In the genomic region with DNA sequence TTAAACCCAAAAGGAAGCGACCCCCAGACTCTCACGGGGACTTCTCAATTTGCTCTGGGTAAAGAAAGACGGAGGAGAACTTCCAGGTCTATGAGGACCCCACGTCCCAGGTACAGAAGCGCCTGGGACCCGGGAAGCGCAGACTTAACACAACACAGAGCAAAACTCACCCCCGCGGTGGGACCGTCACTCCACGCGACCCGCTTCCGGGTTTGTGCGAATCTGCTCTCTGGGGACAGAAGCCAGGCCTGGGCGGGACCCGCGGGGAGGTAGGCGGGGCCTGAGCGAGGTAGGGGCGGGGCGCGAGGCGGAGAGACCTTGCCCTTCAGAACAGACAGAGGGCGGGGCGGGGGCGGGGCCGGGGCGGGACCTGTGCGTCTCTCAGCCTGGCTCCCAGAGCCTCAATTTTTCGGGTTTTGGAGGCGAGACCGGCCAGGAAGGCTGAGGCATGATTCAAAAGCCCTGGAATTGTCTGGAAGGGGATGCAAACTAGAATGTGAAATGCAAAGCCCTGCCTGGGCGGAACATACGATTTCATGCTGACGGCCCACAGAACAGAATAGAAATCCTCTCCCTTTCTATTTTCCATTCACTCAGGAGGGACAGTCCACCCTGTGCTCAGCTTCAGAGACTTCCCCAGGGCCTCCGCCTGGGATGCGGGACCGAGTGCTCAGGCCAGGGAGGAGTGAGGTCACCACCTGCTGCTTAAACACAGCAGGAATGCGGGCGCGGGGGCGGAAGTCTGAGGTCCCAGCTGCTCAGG, we compare ENCODE assay signal across 8 cellular contexts. TPM values are rescaled to one million over a fixed set of nuclear protein-coding genes. Genes with fewer than 3 reads are reported as not detected.
DNase-seq lines count a peak whose midpoint lies in the region; ATAC-seq and TF ChIP-seq lines count a peak whose summit lies in the region.

No MANE protein-coding gene starts in this region.

- peak overlapping the region; percentile 59 for H3K4me3 ChIP-seq in colonic mucosa

- ATAC-seq in GM18508 (IDR thresholded peaks at IDR 0.05; ENCODE audit: insufficient read depth, unreplicated experiment) (peak; percentile 64), HG02981 (IDR thresholded peaks at IDR 0.05; ENCODE audit: unreplicated experiment) (peak; percentile 98)

- TF ChIP-seq CTCF in 22Rv1 (IDR thresholded peaks at IDR 0.05), result no peak
- no peak for TF ChIP-seq CTCF in colonic mucosa (IDR thresholded peaks at IDR 0.05)

- peaks cover 5% of the 10 kb centered on the region for H3K4me1 ChIP-seq in colonic mucosa

- H3K9ac ChIP-seq in colonic mucosa (ENCODE audit: low read depth in 2 of 2, low read length in 2 of 2), result peak overlapping the region; percentile 81 to 87

- intact Hi-C loops in colonic mucosa (cut with DNase I), result loop anchor here (2.0 kb wide), 1 partner anchor 18 kb away; no protein-coding TSS in a partner anchor

- no peaks in the 10 kb centered on the region for H3K36me3 ChIP-seq in colonic mucosa

- no peaks in the 10 kb centered on the region for H3K27me3 ChIP-seq in colonic mucosa

- H3K27ac ChIP-seq in 22Rv1, result peak overlapping the region; percentile 71
- H3K27ac ChIP-seq in colonic mucosa, result peak overlapping the region; percentile 74

- DNase-seq in NCI-H2196 treated with DMSO at 0.1 percent for 48 hours (lab: John Stamatoyannopoulos, UW; ENCODE audit: unreplicated experiment) (peak; percentile 11), colonic mucosa (peak; percentile 98), left kidney (ENCODE audit: low read depth, low spot score) (peak; percentile 96)
- DNase-seq in activated CD4-positive, alpha-beta T cell treated with anti-CD3 and anti-CD28 coated beads for 4 hours, result peak; percentile 87 to 93
- DNase-seq in stimulated activated CD4-positive, alpha-beta T cell treated with anti-CD3 and anti-CD28 coated beads, Interleukin-2, amount 100 ng/mL, for 24 hours, result peak; percentile 92

- no peaks in the 10 kb centered on the region for H3K9me3 ChIP-seq in colonic mucosa

RNA-seq across cellular contexts. Expression of gene ZNF888, which starts 19.3 kb away (rescaled TPM):
- 10 to 100 TPM in 1 of 2 donors, 1 to 10 TPM in 1; 9.5 to 17.0 TPM for total RNA-seq in colonic mucosa

RNA-seq across cellular contexts. Expression of gene ZNF816, which starts 20.1 kb away (rescaled TPM):
- total RNA-seq in colonic mucosa, result 10 to 100 TPM; 10.8 to 21.4 TPM

RNA-seq across cellular contexts. Expression of gene ZNF320, which starts 45.1 kb away (rescaled TPM):
- total RNA-seq in colonic mucosa, result 10 to 100 TPM in 1 of 2 donors, 1 to 10 TPM in 1; 4.6 to 21.3 TPM

Comparison
In these comparisons a context has a peak if more than half of its experiments do, and no peak if none do; other contexts are left out.
1. Peak in every context shown above with its lines: DNase-seq, ATAC-seq, H3K4me3 ChIP-seq and H3K27ac ChIP-seq.
2. DNase-seq: peak in every context shown above with its lines; median percentile 98 in colonic mucosa; 96 in left kidney; 92 in stimulated activated CD4-positive, alpha-beta T cell treated with anti-CD3 and anti-CD28 coated beads, Interleukin-2, amount 100 ng/mL, for 24 hours; 90 in activated CD4-positive, alpha-beta T cell treated with anti-CD3 and anti-CD28 coated beads for 4 hours; 11 in NCI-H2196 treated with DMSO at 0.1 percent for 48 hours.